In genomic region chr13:104326523-104326922, GRCh38 we compare ENCODE assay signal across 18 cellular contexts.
DNase-seq lines count a peak whose midpoint lies in the region; ATAC-seq, FAIRE-seq and TF ChIP-seq lines count a peak whose summit lies in the region.
"Had no signal": no experiment of that assay in that cellular context is flagged by ENCODE, and none has a peak within 500 bp of the region (broad histone marks: within the 10 kb centered on the region; RNA-seq: fewer than 3 reads in every experiment).

No MANE protein-coding gene starts in this region.

- H3K4me1 Mint-ChIP-seq in nephron: no peaks in the 10 kb centered on the region
- H3K4me1 Mint-ChIP-seq: B cell, H9, IgD-negative memory B cell had no signal

- TF ChIP-seq RAD21 in HepG2 (CRISPR knock-in tag; IDR thresholded peaks at IDR 0.05): no peak

- H3K27me3 Mint-ChIP-seq in nephron (ENCODE audit: low read depth): no peaks in the 10 kb centered on the region
- H3K27me3 Mint-ChIP-seq: B cell, IgD-negative memory B cell had no signal

- no peak overlapping the region for H3K27ac ChIP-seq in HepG2 (ENCODE audit: extremely low read length, insufficient read depth, low read length)
- no peak overlapping the region for H3K27ac ChIP-seq in right lobe of liver
- peak overlapping the region; percentile 38 for H3K27ac ChIP-seq in endothelial cell of umbilical vein (ENCODE audit: insufficient read depth, low read depth, low read length)
- H3K27ac ChIP-seq: BLaER1 treated with 17β-estradiol and CSF1 and Interleukin-3, amounts not matched to agents 10 nM and 100 nM; HL-60 had no signal

- H3K9me3 Mint-ChIP-seq in nephron: peaks cover 9% of the 10 kb centered on the region

- intact Hi-C loops in HepG2 (cut with micrococcal nuclease; ENCODE audit: unreplicated experiment): no loop called here
- intact Hi-C loops in right lobe of liver (cut with DNase I): no loop called here
- intact Hi-C loops in endothelial cell of umbilical vein (cut with micrococcal nuclease): loop anchor here (10.0 kb wide), 1 partner anchor 868 kb away; no protein-coding TSS in a partner anchor

- TF ChIP-seq EP300 in HepG2 (IDR thresholded peaks at IDR 0.05; ENCODE audit: low read depth in 2 of 2, low read length in 2 of 2): no peak
- no peak for TF ChIP-seq EP300 in HepG2 (CRISPR knock-in tag; IDR thresholded peaks at IDR 0.05; ENCODE audit: borderline replicate concordance)

- DNase-seq in HepG2 (ENCODE audit: low spot score) (no peak), right lobe of liver (no peak), endothelial cell of umbilical vein (ENCODE audit: low read depth, low spot score) (no peak), SIG-M5 (lab: John Stamatoyannopoulos, UW) (no peak)
- no peak for DNase-seq in activated effector memory CD4-positive, alpha-beta T cell treated with anti-CD3 and anti-CD28 coated beads, Interleukin-2, amount 50 U/mL, for 16 hours
- DNase-seq: 8988T; Calu3; CD8-positive, alpha-beta T cell; DMS79 treated with DMSO at 0.1 percent for 48 hours; GF-D8; GOT3; H9 had no signal

- no peaks in the 10 kb centered on the region for H3K36me3 ChIP-seq in HepG2 (replicated peaks in 1 of 2; ENCODE audit: control insufficient read depth in 1 of 2, insufficient read depth in 2 of 2, low read length in 2 of 2)
- no peaks in the 10 kb centered on the region for H3K36me3 ChIP-seq in right lobe of liver
- no peaks in the 10 kb centered on the region for H3K36me3 ChIP-seq in endothelial cell of umbilical vein (ENCODE audit: control insufficient read depth in 2 of 2, extremely low read depth in 1 of 2, insufficient read depth in 2 of 2, low read length in 2 of 2)
- H3K36me3 ChIP-seq: BLaER1 treated with 17β-estradiol and CSF1 and Interleukin-3, amounts not matched to agents 10 nM and 100 nM had no signal

- FAIRE-seq in HepG2 (lab: Jason Lieb, UNC) (no peak), endothelial cell of umbilical vein (lab: Jason Lieb, UNC) (no peak)

- H2AFZ ChIP-seq in HepG2 (ENCODE audit: low read length) (no peak overlapping the region), endothelial cell of umbilical vein (ENCODE audit: low read depth, low read length) (no peak overlapping the region)

- H3K4me3 ChIP-seq in HepG2 (replicated peaks in 1 of 3; ENCODE audit: insufficient read depth in 1 of 3, low read depth in 2 of 3, low read length in 3 of 3) (no peak overlapping the region), right lobe of liver (no peak overlapping the region), endothelial cell of umbilical vein (replicated peaks in 1 of 3; ENCODE audit: insufficient read depth in 1 of 3, low read depth in 1 of 3, low read length in 3 of 3) (no peak overlapping the region)
- H3K4me3 ChIP-seq: BLaER1 treated with 17β-estradiol and CSF1 and Interleukin-3, amounts not matched to agents 10 nM and 100 nM had no signal

- peaks cover 34% of the 10 kb centered on the region for H3K9me3 ChIP-seq in HepG2 (ENCODE audit: low read length)
- no peaks in the 10 kb centered on the region for H3K9me3 ChIP-seq in right lobe of liver
- no peaks in the 10 kb centered on the region for H3K9me3 ChIP-seq in endothelial cell of umbilical vein (replicated peaks; ENCODE audit: control insufficient read depth, insufficient read depth, low read length)

- H3K4me1 ChIP-seq in HepG2 (ENCODE audit: insufficient read depth, low read length) (no peaks in the 10 kb centered on the region), right lobe of liver (no peaks in the 10 kb centered on the region), endothelial cell of umbilical vein (ENCODE audit: control insufficient read depth, extremely low read depth, insufficient read depth, low read length) (peaks cover 11% of the 10 kb centered on the region)
- H3K4me1 ChIP-seq: BLaER1 treated with 17β-estradiol and CSF1 and Interleukin-3, amounts not matched to agents 10 nM and 100 nM had no signal

- POLR2A ChIA-PET in HepG2 (lab: Yijun Ruan, JAX) (no interaction called here), endothelial cell of umbilical vein (lab: Charles Lee) (no interaction called here)

- H3K79me2 ChIP-seq in HepG2 (ENCODE audit: insufficient read depth, low read length): no peaks in the 10 kb centered on the region
- H3K79me2 ChIP-seq in endothelial cell of umbilical vein (ENCODE audit: control insufficient read depth, insufficient read depth, low read length): no peaks in the 10 kb centered on the region

- H4K20me1 ChIP-seq in HepG2 (ENCODE audit: insufficient read depth, low read length) (no peaks in the 10 kb centered on the region), endothelial cell of umbilical vein (replicated peaks; ENCODE audit: control insufficient read depth, extremely low read depth, insufficient read depth, low read length) (no peaks in the 10 kb centered on the region)
- H4K20me1 ChIP-seq: BLaER1 treated with 17β-estradiol and CSF1 and Interleukin-3, amounts not matched to agents 10 nM and 100 nM had no signal

- H3K27me3 ChIP-seq in HepG2 (ENCODE audit: control insufficient read depth in 1 of 2, insufficient read depth in 2 of 2, low read length in 2 of 2) (no peaks in the 10 kb centered on the region), right lobe of liver (no peaks in the 10 kb centered on the region), endothelial cell of umbilical vein (ENCODE audit: control insufficient read depth in 2 of 2, insufficient read depth in 2 of 2, low read length in 2 of 2) (no peaks in the 10 kb centered on the region)
- H3K27me3 ChIP-seq: BLaER1 treated with 17β-estradiol and CSF1 and Interleukin-3, amounts not matched to agents 10 nM and 100 nM had no signal

- WGBS in HepG2 (ENCODE audit: low lambda C conversion rate): 28% methylated on average over 6 of the region's 6 CpGs
- WGBS in right lobe of liver (ENCODE audit: insufficient coverage, low coverage, low lambda C conversion rate, missing lambda C conversion rate): 77% methylated on average over 6 of the region's 6 CpGs

- TF ChIP-seq POLR2A in HepG2 (IDR thresholded peaks at IDR 0.05; ENCODE audit: insufficient read depth in 1 of 2, low read depth in 2 of 2, low read length in 2 of 2) (no peak), right lobe of liver (IDR thresholded peaks at IDR 0.05) (no peak), endothelial cell of umbilical vein (IDR thresholded peaks at IDR 0.05; ENCODE audit: low read depth, low read length) (no peak)

- no peak overlapping the region for H3K4me2 ChIP-seq in HepG2 (ENCODE audit: low read depth, low read length)
- no peak overlapping the region for H3K4me2 ChIP-seq in endothelial cell of umbilical vein (ENCODE audit: insufficient read depth, low read length)
- H3K4me2 ChIP-seq: BLaER1 treated with 17β-estradiol and CSF1 and Interleukin-3, amounts not matched to agents 10 nM and 100 nM had no signal

- CTCF ChIA-PET in HepG2 (lab: Yijun Ruan, JAX; ENCODE audit: low intra/inter-chr PET ratio, low total read pairs): no interaction called here
- CTCF ChIA-PET in endothelial cell of umbilical vein (lab: Charles Lee): interaction anchor here (0.9 kb wide), 1 partner anchor 10 kb away, joined by 3 read pairs; no protein-coding TSS in a partner anchor

- in situ Hi-C loops in HepG2 (cut with HindIII; ENCODE audit: extremely low pct_ligation_motif_present, low pct_unique_long_range_greater_than_20kb): no loop called here

- no TSS peak for BruUV-seq in HepG2 (replicated peaks; lab: Mats Ljungman, UMichigan)
- BruUV-seq in endothelial cell of umbilical vein (replicated peaks; lab: Mats Ljungman, UMichigan): no TSS peak

- dilution Hi-C loops in endothelial cell of umbilical vein (cut with MboI; ENCODE audit: extremely low pct_ligation_motif_present, low sequenced_read_pairs): no loop called here

- H3K27ac Mint-ChIP-seq in nephron: peak overlapping the region in 2 of 3 experiments; percentile 28 to 79
- H3K27ac Mint-ChIP-seq: B cell; CD8-positive, alpha-beta T cell; H9; IgD-negative memory B cell had no signal

- ATAC-seq in HepG2: no peak
- no peak for ATAC-seq in right lobe of liver
- no peak for ATAC-seq in HG02884 (IDR thresholded peaks at IDR 0.05; ENCODE audit: unreplicated experiment)
- ATAC-seq: CD8-positive, alpha-beta T cell had no signal

- TF ChIP-seq CTCF in HepG2 (CRISPR knock-in tag; IDR thresholded peaks at IDR 0.05): no peak
- TF ChIP-seq CTCF in right lobe of liver (IDR thresholded peaks at IDR 0.05): no peak
- TF ChIP-seq CTCF in endothelial cell of umbilical vein (IDR thresholded peaks at IDR 0.05; ENCODE audit: extremely low read depth in 1 of 2, insufficient read depth in 1 of 2, low read depth in 1 of 2, low read length in 2 of 2): no peak
- TF ChIP-seq CTCF in nephron (IDR thresholded peaks at IDR 0.05; ENCODE audit: unreplicated experiment in 3 of 3): no peak

- H3K9ac ChIP-seq in HepG2 (ENCODE audit: insufficient read depth, low read depth, low read length) (no peak overlapping the region), endothelial cell of umbilical vein (replicated peaks; ENCODE audit: extremely low read depth, insufficient read depth, low read length) (no peak overlapping the region)
- H3K9ac ChIP-seq: BLaER1 treated with 17β-estradiol and CSF1 and Interleukin-3, amounts not matched to agents 10 nM and 100 nM had no signal

- no peak overlapping the region for H3K4me3 Mint-ChIP-seq in nephron
- H3K4me3 Mint-ChIP-seq: B cell; CD8-positive, alpha-beta T cell; H9; IgD-negative memory B cell had no signal

- H3K36me3 Mint-ChIP-seq in nephron (ENCODE audit: low read depth): peaks cover 4% of the 10 kb centered on the region
- H3K36me3 Mint-ChIP-seq: CD8-positive, alpha-beta T cell had no signal

- H3K9me1 ChIP-seq in endothelial cell of umbilical vein (replicated peaks; ENCODE audit: control insufficient read depth, extremely low read depth, insufficient read depth, low read length): peaks cover 3% of the 10 kb centered on the region

TF ChIP-seq in HepG2, 621 proteins besides CTCF, POLR2A, EP300 and RAD21 (continues in another document):
- peak; percentile 77 to 93 for TF ChIP-seq MAFK (conservative IDR thresholded peaks at IDR 0.05 in 1 of 2, IDR thresholded peaks at IDR 0.05 in 1 of 2; ENCODE audit: low read length in 2 of 2)

TF ChIP-seq in endothelial cell of umbilical vein, 7 proteins besides CTCF, POLR2A, EP300 and RAD21:
- no peak for TF ChIP-seq FOS (IDR thresholded peaks at IDR 0.05; ENCODE audit: borderline replicate concordance, insufficient read depth, low read length)
- TF ChIP-seq GATA2 (IDR thresholded peaks at IDR 0.05; ENCODE audit: insufficient read depth, insufficient read length, low read depth, low read length): no peak
- no peak for TF ChIP-seq MAX (IDR thresholded peaks at IDR 0.05; ENCODE audit: insufficient read depth, insufficient read length)
- no peak for TF ChIP-seq MYC (IDR thresholded peaks at IDR 0.05; ENCODE audit: low read depth, low read length)
- TF ChIP-seq JUN (IDR thresholded peaks at IDR 0.05; ENCODE audit: borderline replicate concordance, insufficient read depth, insufficient read length, low read depth): no peak
- no peak for TF ChIP-seq EZH2 (IDR thresholded peaks at IDR 0.05; ENCODE audit: borderline replicate concordance, low read depth, low read length, severe bottlenecking)
- TF ChIP-seq POLR2AphosphoS5 (IDR thresholded peaks at IDR 0.05; ENCODE audit: insufficient read depth, low read depth, low read length): no peak
TF ChIP-seq in endothelial cell of umbilical vein: peak in this region for 0.
